Comparison of ENCODE assay signal across 2 cellular contexts in genomic region chr3:98038876-98039275, GRCh38.
TF ChIP-seq lines count a peak whose summit lies in the region.

No MANE protein-coding gene starts in this region.

TF ChIP-seq in GM23338, 12 proteins besides CTCF, POLR2A, EP300 and RAD21:
- TF ChIP-seq NANOG (IDR thresholded peaks at IDR 0.05; ENCODE audit: borderline replicate concordance) = no peak
- TF ChIP-seq STAT1 (IDR thresholded peaks at IDR 0.05; ENCODE audit: unreplicated experiment) = no peak
- TF ChIP-seq POLR2AphosphoS5 (IDR thresholded peaks at IDR 0.05; ENCODE audit: low read depth) = no peak
TF ChIP-seq in GM23338: peak in this region for 0.

TF ChIP-seq in SK-N-SH, 30 proteins besides CTCF, POLR2A, EP300 and RAD21:
- TF ChIP-seq, protein P1, sequence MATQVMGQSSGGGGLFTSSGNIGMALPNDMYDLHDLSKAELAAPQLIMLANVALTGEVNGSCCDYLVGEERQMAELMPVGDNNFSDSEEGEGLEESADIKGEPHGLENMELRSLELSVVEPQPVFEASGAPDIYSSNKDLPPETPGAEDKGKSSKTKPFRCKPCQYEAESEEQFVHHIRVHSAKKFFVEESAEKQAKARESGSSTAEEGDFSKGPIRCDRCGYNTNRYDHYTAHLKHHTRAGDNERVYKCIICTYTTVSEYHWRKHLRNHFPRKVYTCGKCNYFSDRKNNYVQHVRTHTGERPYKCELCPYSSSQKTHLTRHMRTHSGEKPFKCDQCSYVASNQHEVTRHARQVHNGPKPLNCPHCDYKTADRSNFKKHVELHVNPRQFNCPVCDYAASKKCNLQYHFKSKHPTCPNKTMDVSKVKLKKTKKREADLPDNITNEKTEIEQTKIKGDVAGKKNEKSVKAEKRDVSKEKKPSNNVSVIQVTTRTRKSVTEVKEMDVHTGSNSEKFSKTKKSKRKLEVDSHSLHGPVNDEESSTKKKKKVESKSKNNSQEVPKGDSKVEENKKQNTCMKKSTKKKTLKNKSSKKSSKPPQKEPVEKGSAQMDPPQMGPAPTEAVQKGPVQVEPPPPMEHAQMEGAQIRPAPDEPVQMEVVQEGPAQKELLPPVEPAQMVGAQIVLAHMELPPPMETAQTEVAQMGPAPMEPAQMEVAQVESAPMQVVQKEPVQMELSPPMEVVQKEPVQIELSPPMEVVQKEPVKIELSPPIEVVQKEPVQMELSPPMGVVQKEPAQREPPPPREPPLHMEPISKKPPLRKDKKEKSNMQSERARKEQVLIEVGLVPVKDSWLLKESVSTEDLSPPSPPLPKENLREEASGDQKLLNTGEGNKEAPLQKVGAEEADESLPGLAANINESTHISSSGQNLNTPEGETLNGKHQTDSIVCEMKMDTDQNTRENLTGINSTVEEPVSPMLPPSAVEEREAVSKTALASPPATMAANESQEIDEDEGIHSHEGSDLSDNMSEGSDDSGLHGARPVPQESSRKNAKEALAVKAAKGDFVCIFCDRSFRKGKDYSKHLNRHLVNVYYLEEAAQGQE (IDR thresholded peaks at IDR 0.05; ENCODE audit: low read depth, low read length) = no peak
- TF ChIP-seq MEF2A (IDR thresholded peaks at IDR 0.05; ENCODE audit: borderline replicate concordance, low read depth) (no peak), RCOR1 (IDR thresholded peaks at IDR 0.05; ENCODE audit: low read length) (no peak), USF1 (IDR thresholded peaks at IDR 0.05; ENCODE audit: borderline replicate concordance, low read depth) (no peak), YY1 (IDR thresholded peaks at IDR 0.05; ENCODE audit: low read depth) (no peak), FOSL2 (IDR thresholded peaks at IDR 0.05; ENCODE audit: borderline replicate concordance, low read depth) (no peak), TCF12 (IDR thresholded peaks at IDR 0.05) (no peak), MXI1 (IDR thresholded peaks at IDR 0.05; ENCODE audit: low read depth, low read length) (no peak), PBX3 (IDR thresholded peaks at IDR 0.05) (no peak), TEAD4 (IDR thresholded peaks at IDR 0.05; ENCODE audit: borderline replicate concordance, insufficient read depth) (no peak), FOXJ3 (CRISPR knock-in tag; IDR thresholded peaks at IDR 0.05) (no peak), EZH2phosphoT487 (IDR thresholded peaks at IDR 0.05; ENCODE audit: borderline replicate concordance, low read depth) (no peak), TAF1 (IDR thresholded peaks at IDR 0.05; ENCODE audit: borderline replicate concordance, low read depth, low read length) (no peak), ELF1 (IDR thresholded peaks at IDR 0.05) (no peak), NRF1 (IDR thresholded peaks at IDR 0.05; ENCODE audit: low read depth, low read length) (no peak)
